8 cellular contexts compared by ENCODE assay signal in genomic region chr15:84570164-84570692, GRCh38. TPM values are rescaled to one million over a fixed set of nuclear protein-coding genes. Genes with fewer than 3 reads are reported as not detected.
A peak's percentile ranks its signal among the peaks of the same experiment; 100 is the strongest.
DNase-seq lines count a peak whose midpoint lies in the region; ATAC-seq and TF ChIP-seq lines count a peak whose summit lies in the region.

No MANE protein-coding gene starts in this region.

- TF ChIP-seq POLR2A in IMR-90 (IDR thresholded peaks at IDR 0.05; ENCODE audit: low read depth, low read length), result no peak

- peak overlapping the region; percentile 100 for H3K4me2 ChIP-seq in IMR-90 (ENCODE audit: low read depth, low read length)

- H3K36me3 ChIP-seq in ES-I3 (ENCODE audit: insufficient read depth, low read length), result no peaks in the 10 kb centered on the region
- H3K36me3 ChIP-seq in IMR-90 (ENCODE audit: control insufficient read depth, insufficient read depth, low read length), result no peaks in the 10 kb centered on the region
- no peaks in the 10 kb centered on the region for H3K36me3 ChIP-seq in duodenal mucosa (ENCODE audit: control insufficient read depth in 1 of 2, insufficient read depth in 2 of 2, low read length in 2 of 2)

- peak overlapping the region; percentile 100 for H4K5ac ChIP-seq in IMR-90 (ENCODE audit: low read depth, low read length)

- H3K4ac ChIP-seq in IMR-90 (ENCODE audit: low read depth, low read length), result peak overlapping the region; percentile 91

- peak overlapping the region; percentile 93 for H3K14ac ChIP-seq in IMR-90 (replicated peaks; ENCODE audit: low read depth, low read length)

- WGBS in IMR-90 (ENCODE audit: extremely low coverage in 2 of 2, insufficient read length in 1 of 2), 2 experiments, result 1% methylated on average over 24 of the region's 48 CpGs; no CpG with 5 or more reads in 1 of the 2 experiments

- peak; percentile 70 for ATAC-seq in IMR-90 (ENCODE audit: low read depth)
- ATAC-seq in HG03159 (IDR thresholded peaks at IDR 0.05; ENCODE audit: unreplicated experiment), result no peak
- no peak for ATAC-seq in HG03135 (IDR thresholded peaks at IDR 0.05; ENCODE audit: unreplicated experiment)

- H3K4me1 ChIP-seq in ES-I3 (ENCODE audit: insufficient read depth, low read length) (no peaks in the 10 kb centered on the region), IMR-90 (ENCODE audit: control insufficient read depth, insufficient read depth, low read length) (no peaks in the 10 kb centered on the region), duodenal mucosa (ENCODE audit: control insufficient read depth in 1 of 2, insufficient read depth in 2 of 2, low read length in 2 of 2) (peaks cover 0 to 2% of the 10 kb centered on the region in 2 donors)

- H3K4me3 ChIP-seq in IMR-90 (ENCODE audit: insufficient read depth, low read depth, low read length) (peak overlapping the region; percentile 88), duodenal mucosa (ENCODE audit: low read depth in 1 of 2, low read length in 2 of 2) (peak overlapping the region; percentile 69 to 77)

- H3K27ac ChIP-seq in IMR-90 (ENCODE audit: insufficient read depth, low read length), result peak overlapping the region; percentile 80
- H3K27ac ChIP-seq in duodenal mucosa (ENCODE audit: low read depth, low read length), result peak overlapping the region; percentile 75

- H2BK15ac ChIP-seq in IMR-90 (ENCODE audit: low read depth, low read length), result peak overlapping the region; percentile 56; the same call in 1 of the 3 replicates

- CTCF ChIA-PET in IMR-90 (lab: Yijun Ruan, JAX), result interaction anchor here (0.6 to 1.2 kb wide), 3 partner anchors 8 to 577 kb away, joined by 3 to 5 read pairs (median 3); no protein-coding TSS in a partner anchor

- H3K79me1 ChIP-seq in IMR-90 (ENCODE audit: low read depth in 1 of 2, low read length in 2 of 2), result peaks cover 12 to 24% of the 10 kb centered on the region in 2 experiments

- no peak overlapping the region for H2BK20ac ChIP-seq in IMR-90 (ENCODE audit: low read depth, low read length)

- POLR2A ChIA-PET in IMR-90 (lab: Charles Lee; ENCODE audit: unreplicated experiment), result no interaction called here

- H3K9ac ChIP-seq in ES-I3 (ENCODE audit: low read depth, low read length) (peak overlapping the region; percentile 95), IMR-90 (ENCODE audit: low read depth, low read length) (peak overlapping the region; percentile 84), duodenal mucosa (ENCODE audit: low read depth in 1 of 2, low read length in 2 of 2) (peak overlapping the region; percentile 54 to 63)

- no peaks in the 10 kb centered on the region for H4K20me1 ChIP-seq in IMR-90 (ENCODE audit: insufficient read depth, low read length)

- DNase-seq in IMR-90 (no peak), lung microvascular endothelial cell (ENCODE audit: low read depth in 2 of 2) (peak; percentile 31 to 32)
- peak; percentile 50 for DNase-seq in activated CD4-positive, alpha-beta T cell treated with anti-CD3 and anti-CD28 coated beads, Interleukin-2, amount 50 U/mL, for 1 hour
- peak; percentile 27 for DNase-seq in stimulated activated CD8-positive, alpha-beta memory T cell treated with anti-CD3 and anti-CD28 coated beads, Interleukin-12 subunit alpha, Interleukin-12 subunit beta, amount 100 ng/mL, for 4 hours (ENCODE audit: low read depth)

- H2AK5ac ChIP-seq in IMR-90 (ENCODE audit: low read depth, low read length), result peak overlapping the region; percentile 97; the same call in 1 of the 2 replicates

- peak overlapping the region; percentile 86 for H4K91ac ChIP-seq in IMR-90 (ENCODE audit: insufficient read depth, low read depth, low read length)

- peak overlapping the region; percentile 44 for H2BK5ac ChIP-seq in IMR-90 (ENCODE audit: low read depth, low read length, poor library complexity, severe bottlenecking)

- BruUV-seq in IMR-90 (replicated peaks; lab: Mats Ljungman, UMichigan), result no TSS peak

- intact Hi-C loops in IMR-90 (cut with micrococcal nuclease), result no loop called here

- no peak for TF ChIP-seq CTCF in IMR-90 (conservative IDR thresholded peaks at IDR 0.05; ENCODE audit: low read depth, low read length)

- peak overlapping the region; percentile 92 for H2AFZ ChIP-seq in IMR-90 (replicated peaks; ENCODE audit: low read length, poor library complexity)

- peak overlapping the region; percentile 60 for H3K56ac ChIP-seq in IMR-90 (ENCODE audit: extremely low read depth, insufficient read depth, low read length)

- peak overlapping the region; percentile 32; the same call in 1 of the 2 replicates for H2BK120ac ChIP-seq in IMR-90 (ENCODE audit: low read depth, low read length)

- no peaks in the 10 kb centered on the region; the same call in 1 of the 2 replicates for H3K9me1 ChIP-seq in IMR-90 (ENCODE audit: insufficient read depth, low read length)

- in situ Hi-C loops in IMR-90 (cut with MboI; ENCODE audit: low sequenced_read_pairs), result no loop called here

- dilution Hi-C loops in IMR-90 (cut with HindIII; ENCODE audit: low sequenced_read_pairs, unreplicated experiment), result no loop called here

- H3K9me3 ChIP-seq in ES-I3 (ENCODE audit: control insufficient read depth, insufficient read depth, low read length) (no peaks in the 10 kb centered on the region), IMR-90 (ENCODE audit: control insufficient read depth, insufficient read depth, low read length) (no peaks in the 10 kb centered on the region), duodenal mucosa (ENCODE audit: control insufficient read depth in 1 of 2, low read length in 2 of 2) (no peaks in the 10 kb centered on the region)

- no peak for TF ChIP-seq RAD21 in IMR-90 (IDR thresholded peaks at IDR 0.05; ENCODE audit: low read length)

- H2AK9ac ChIP-seq in IMR-90 (replicated peaks; ENCODE audit: low read depth, low read length, poor library complexity), result peak overlapping the region; percentile 88

- peak overlapping the region; percentile 95 for H3K18ac ChIP-seq in IMR-90 (ENCODE audit: low read depth, low read length)

- H4K8ac ChIP-seq in IMR-90 (ENCODE audit: low read depth in 2 of 2, low read length in 2 of 2), result peak overlapping the region; percentile 95 to 100

- H3K27me3 ChIP-seq in IMR-90 (ENCODE audit: control insufficient read depth, insufficient read depth, low read length), result no peaks in the 10 kb centered on the region
- no peaks in the 10 kb centered on the region for H3K27me3 ChIP-seq in duodenal mucosa (ENCODE audit: control insufficient read depth in 1 of 2, insufficient read depth in 2 of 2, low read length in 2 of 2)

- peak overlapping the region; percentile 92 for H3K23ac ChIP-seq in IMR-90 (ENCODE audit: low read depth, low read length)

TF ChIP-seq in IMR-90, 13 proteins besides CTCF, POLR2A, EP300 and RAD21:
- TF ChIP-seq MAZ (IDR thresholded peaks at IDR 0.05; ENCODE audit: borderline replicate concordance, low read depth, low read length) (peak; percentile 8; the same call in 1 of the 2 replicates), RCOR1 (IDR thresholded peaks at IDR 0.05; ENCODE audit: insufficient replicate concordance, low read length) (no peak), NFE2L2 (IDR thresholded peaks at IDR 0.05; ENCODE audit: low read depth, low read length) (no peak), CEBPB (IDR thresholded peaks at IDR 0.05; ENCODE audit: low read depth, low read length) (no peak)

RNA-seq across cellular contexts. Expression of gene ZSCAN2, which starts 30.6 kb away (rescaled TPM):
- total RNA-seq in IMR-90 (2012; rRNA removed) (15.0 and 18.3 TPM in 2 replicates), lung microvascular endothelial cell (12.0 and 14.9 TPM in 2 replicates)
- polyA plus RNA-seq in IMR-90 (2012; rRNA removed), result 10.4 and 11.1 TPM in 2 replicates
- polyA plus RNA-seq in IMR-90 (2012; cell fraction: cytosol; rRNA removed), result 11.1 and 12.0 TPM in 2 replicates
- 6.0 and 6.9 TPM in 2 replicates for polyA plus RNA-seq in IMR-90 (2012; cell fraction: nucleus; rRNA removed; ENCODE audit: low replicate concordance)
